Comparison of ENCODE assay signal across 13 cellular contexts in the genomic region with DNA sequence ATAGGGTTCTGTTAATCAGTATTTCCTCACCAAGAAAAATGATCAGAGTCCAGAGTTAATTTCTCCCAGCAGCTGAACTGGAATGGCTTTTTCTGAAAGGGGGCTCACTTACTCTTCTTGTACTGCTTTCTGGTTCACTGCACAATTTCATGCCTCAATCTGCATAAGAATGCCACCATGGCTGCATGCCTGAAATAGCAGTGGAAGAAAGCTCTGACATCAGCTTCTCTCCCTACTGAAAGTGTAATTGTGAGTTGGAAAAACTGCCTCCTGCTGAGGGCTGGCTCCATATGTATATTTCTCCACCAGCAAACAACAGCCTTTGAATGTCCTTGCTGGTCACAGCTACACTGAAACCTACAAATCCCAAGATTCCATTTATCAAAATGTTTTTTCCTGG.
DNase-seq lines count a peak whose midpoint lies in the region; ATAC-seq and TF ChIP-seq lines count a peak whose summit lies in the region.
"Had no signal": no experiment of that assay in that cellular context is flagged by ENCODE, and none has a peak within 500 bp of the region (broad histone marks: within the 10 kb centered on the region; RNA-seq: fewer than 3 reads in every experiment).

No MANE protein-coding gene starts in this region.

- DNase-seq in ELF-1 (ENCODE audit: low read depth, low spot score), result peak; percentile 81
- peak; percentile 11 to 67 for DNase-seq in NCI-H446 (lab: John Stamatoyannopoulos, UW)
- DNase-seq in epithelial cell of proximal tubule (ENCODE audit: low read depth), result peak; percentile 95
- no peak for DNase-seq in GM10266 (ENCODE audit: extremely low spot score)
- DNase-seq in SIG-M5 treated with dmso at 0.1 percent for 504 hours (lab: John Stamatoyannopoulos, UW; ENCODE audit: unreplicated experiment), result no peak
- no peak for DNase-seq in activated CD8-positive, alpha-beta T cell treated with anti-CD3 and anti-CD28 coated beads for 36 hours
- DNase-seq: activated effector memory CD4-positive, alpha-beta T cell treated with Interleukin-2 at 50 U/mL for 16 hours; NK-92 treated with Interleukin-12 subunit alpha and Interleukin-12 subunit beta, amount 100 ng/mL, for 24 hours; stimulated activated CD4-positive, alpha-beta T cell treated with anti-CD3 and anti-CD28 coated beads, Interleukin-4, amount 100 ng/mL, for 1 hour had no signal

- no peaks in the 10 kb centered on the region for H3K4me1 Mint-ChIP-seq in activated CD8-positive, alpha-beta T cell treated with anti-CD3 and anti-CD28 coated beads for 36 hours (ENCODE audit: low read depth)
- H3K4me1 Mint-ChIP-seq: IgD-negative memory B cell had no signal

- no peaks in the 10 kb centered on the region for H3K79me2 ChIP-seq in neural cell (replicated peaks; ENCODE audit: insufficient read depth, low read length)

- H3K36me3 Mint-ChIP-seq in activated CD8-positive, alpha-beta T cell treated with anti-CD3 and anti-CD28 coated beads for 36 hours (ENCODE audit: low read depth), result no peaks in the 10 kb centered on the region
- H3K36me3 Mint-ChIP-seq: IgD-negative memory B cell had no signal

- H3F3A ChIP-seq in neural cell (ENCODE audit: insufficient read depth, low read length, poor library complexity, severe bottlenecking), result no peaks in the 10 kb centered on the region

- no peak overlapping the region for H3K27ac Mint-ChIP-seq in activated CD8-positive, alpha-beta T cell treated with anti-CD3 and anti-CD28 coated beads for 36 hours
- H3K27ac Mint-ChIP-seq: IgD-negative memory B cell had no signal

- no peak overlapping the region for H3K4me3 Mint-ChIP-seq in activated CD8-positive, alpha-beta T cell treated with anti-CD3 and anti-CD28 coated beads for 36 hours
- H3K4me3 Mint-ChIP-seq: IgD-negative memory B cell had no signal

- no peak overlapping the region for H2AFZ ChIP-seq in neural cell (ENCODE audit: low read depth, low read length)

- no peak overlapping the region for H3K4me2 ChIP-seq in neural cell (ENCODE audit: low read length)

- peaks cover 5% of the 10 kb centered on the region for H3K27me3 Mint-ChIP-seq in activated CD8-positive, alpha-beta T cell treated with anti-CD3 and anti-CD28 coated beads for 36 hours
- H3K27me3 Mint-ChIP-seq: IgD-negative memory B cell had no signal

- no peaks in the 10 kb centered on the region for H4K20me1 ChIP-seq in neural cell (ENCODE audit: insufficient read depth)

- TF ChIP-seq CTCF in epithelial cell of proximal tubule (conservative IDR thresholded peaks at IDR 0.05; ENCODE audit: low read depth, low read length), result no peak
- no peak for TF ChIP-seq CTCF in neural cell (IDR thresholded peaks at IDR 0.05; ENCODE audit: poor library complexity, severe bottlenecking)
- TF ChIP-seq CTCF in GM10266 (IDR thresholded peaks at IDR 0.05; ENCODE audit: control insufficient read depth, insufficient read depth, low read depth, missing control alignments), result no peak
- no peak for TF ChIP-seq CTCF in activated CD8-positive, alpha-beta T cell treated with anti-CD3 and anti-CD28 coated beads for 36 hours (IDR thresholded peaks at IDR 0.05)

- peak overlapping the region; percentile 22 for H3K27ac ChIP-seq in neural cell (ENCODE audit: low read length)
- H3K27ac ChIP-seq: thyroid gland had no signal

- no peak for TF ChIP-seq EP300 in neural cell (conservative IDR thresholded peaks at IDR 0.05; ENCODE audit: poor library complexity, severe bottlenecking)

- peak; percentile 11 for TF ChIP-seq RAD21 in neural cell (conservative IDR thresholded peaks at IDR 0.05)

- H3K9me3 Mint-ChIP-seq in activated CD8-positive, alpha-beta T cell treated with anti-CD3 and anti-CD28 coated beads for 36 hours, result no peaks in the 10 kb centered on the region

- CTCF ChIA-PET in activated CD8-positive, alpha-beta T cell treated with anti-CD3 and anti-CD28 coated beads for 36 hours (lab: Charles Lee), result no interaction called here

- H3K9me2 ChIP-seq in neural cell (ENCODE audit: insufficient read depth, low read length), result no peaks in the 10 kb centered on the region

- H3K4me3 ChIP-seq in epithelial cell of proximal tubule (ENCODE audit: low read depth, low read length) (no peak overlapping the region), neural cell (ENCODE audit: low read length) (no peak overlapping the region)
- H3K4me3 ChIP-seq: thyroid gland had no signal

- POLR2A ChIA-PET in activated CD8-positive, alpha-beta T cell treated with anti-CD3 and anti-CD28 coated beads for 36 hours (lab: Charles Lee), result no interaction called here

- intact Hi-C loops in activated CD8-positive, alpha-beta T cell treated with anti-CD3 and anti-CD28 coated beads for 36 hours (cut with micrococcal nuclease), result no loop called here

- no peak overlapping the region for H3K9ac ChIP-seq in neural cell (ENCODE audit: low read length)

- no peaks in the 10 kb centered on the region for H3K27me3 ChIP-seq in neural cell (ENCODE audit: insufficient read depth, low read depth, low read length)
- H3K27me3 ChIP-seq: thyroid gland had no signal

- H3K36me3 ChIP-seq in neural cell (ENCODE audit: insufficient read depth, low read length), result no peaks in the 10 kb centered on the region
- H3K36me3 ChIP-seq: thyroid gland had no signal

- no peaks in the 10 kb centered on the region for H3K9me3 ChIP-seq in neural cell (ENCODE audit: low read length)
- H3K9me3 ChIP-seq: thyroid gland had no signal

- no peak for ATAC-seq in HG02981 (IDR thresholded peaks at IDR 0.05; ENCODE audit: unreplicated experiment)
- ATAC-seq in activated CD8-positive, alpha-beta T cell treated with anti-CD3 and anti-CD28 coated beads for 36 hours, result no peak

TF ChIP-seq in neural cell, 6 proteins besides CTCF, POLR2A, EP300 and RAD21:
- TF ChIP-seq EZH2 (IDR thresholded peaks at IDR 0.05; ENCODE audit: borderline replicate concordance, insufficient read depth, low read length, poor library complexity, severe bottlenecking) (no peak), MXI1 (conservative IDR thresholded peaks at IDR 0.05; ENCODE audit: poor library complexity, severe bottlenecking) (no peak), SMC3 (conservative IDR thresholded peaks at IDR 0.05; ENCODE audit: poor library complexity) (no peak), POLR2AphosphoS5 (IDR thresholded peaks at IDR 0.05) (no peak), TAF1 (IDR thresholded peaks at IDR 0.05; ENCODE audit: low read depth) (no peak)
- TF ChIP-seq, protein P1, sequence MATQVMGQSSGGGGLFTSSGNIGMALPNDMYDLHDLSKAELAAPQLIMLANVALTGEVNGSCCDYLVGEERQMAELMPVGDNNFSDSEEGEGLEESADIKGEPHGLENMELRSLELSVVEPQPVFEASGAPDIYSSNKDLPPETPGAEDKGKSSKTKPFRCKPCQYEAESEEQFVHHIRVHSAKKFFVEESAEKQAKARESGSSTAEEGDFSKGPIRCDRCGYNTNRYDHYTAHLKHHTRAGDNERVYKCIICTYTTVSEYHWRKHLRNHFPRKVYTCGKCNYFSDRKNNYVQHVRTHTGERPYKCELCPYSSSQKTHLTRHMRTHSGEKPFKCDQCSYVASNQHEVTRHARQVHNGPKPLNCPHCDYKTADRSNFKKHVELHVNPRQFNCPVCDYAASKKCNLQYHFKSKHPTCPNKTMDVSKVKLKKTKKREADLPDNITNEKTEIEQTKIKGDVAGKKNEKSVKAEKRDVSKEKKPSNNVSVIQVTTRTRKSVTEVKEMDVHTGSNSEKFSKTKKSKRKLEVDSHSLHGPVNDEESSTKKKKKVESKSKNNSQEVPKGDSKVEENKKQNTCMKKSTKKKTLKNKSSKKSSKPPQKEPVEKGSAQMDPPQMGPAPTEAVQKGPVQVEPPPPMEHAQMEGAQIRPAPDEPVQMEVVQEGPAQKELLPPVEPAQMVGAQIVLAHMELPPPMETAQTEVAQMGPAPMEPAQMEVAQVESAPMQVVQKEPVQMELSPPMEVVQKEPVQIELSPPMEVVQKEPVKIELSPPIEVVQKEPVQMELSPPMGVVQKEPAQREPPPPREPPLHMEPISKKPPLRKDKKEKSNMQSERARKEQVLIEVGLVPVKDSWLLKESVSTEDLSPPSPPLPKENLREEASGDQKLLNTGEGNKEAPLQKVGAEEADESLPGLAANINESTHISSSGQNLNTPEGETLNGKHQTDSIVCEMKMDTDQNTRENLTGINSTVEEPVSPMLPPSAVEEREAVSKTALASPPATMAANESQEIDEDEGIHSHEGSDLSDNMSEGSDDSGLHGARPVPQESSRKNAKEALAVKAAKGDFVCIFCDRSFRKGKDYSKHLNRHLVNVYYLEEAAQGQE (IDR thresholded peaks at IDR 0.05; ENCODE audit: borderline replicate concordance), result no peak

Comparison
In these comparisons a context has a peak if more than half of its experiments do, and no peak if none do; other contexts are left out.
1. DNase-seq: peak in ELF-1 (single experiment), NCI-H446 (2 of 2) and epithelial cell of proximal tubule (single experiment); none in GM10266 (single experiment), SIG-M5 treated with dmso at 0.1 percent for 504 hours (single experiment) and activated CD8-positive, alpha-beta T cell treated with anti-CD3 and anti-CD28 coated beads for 36 hours (single experiment).